ENCODE assay signal across 8 cellular contexts in the genomic region with DNA sequence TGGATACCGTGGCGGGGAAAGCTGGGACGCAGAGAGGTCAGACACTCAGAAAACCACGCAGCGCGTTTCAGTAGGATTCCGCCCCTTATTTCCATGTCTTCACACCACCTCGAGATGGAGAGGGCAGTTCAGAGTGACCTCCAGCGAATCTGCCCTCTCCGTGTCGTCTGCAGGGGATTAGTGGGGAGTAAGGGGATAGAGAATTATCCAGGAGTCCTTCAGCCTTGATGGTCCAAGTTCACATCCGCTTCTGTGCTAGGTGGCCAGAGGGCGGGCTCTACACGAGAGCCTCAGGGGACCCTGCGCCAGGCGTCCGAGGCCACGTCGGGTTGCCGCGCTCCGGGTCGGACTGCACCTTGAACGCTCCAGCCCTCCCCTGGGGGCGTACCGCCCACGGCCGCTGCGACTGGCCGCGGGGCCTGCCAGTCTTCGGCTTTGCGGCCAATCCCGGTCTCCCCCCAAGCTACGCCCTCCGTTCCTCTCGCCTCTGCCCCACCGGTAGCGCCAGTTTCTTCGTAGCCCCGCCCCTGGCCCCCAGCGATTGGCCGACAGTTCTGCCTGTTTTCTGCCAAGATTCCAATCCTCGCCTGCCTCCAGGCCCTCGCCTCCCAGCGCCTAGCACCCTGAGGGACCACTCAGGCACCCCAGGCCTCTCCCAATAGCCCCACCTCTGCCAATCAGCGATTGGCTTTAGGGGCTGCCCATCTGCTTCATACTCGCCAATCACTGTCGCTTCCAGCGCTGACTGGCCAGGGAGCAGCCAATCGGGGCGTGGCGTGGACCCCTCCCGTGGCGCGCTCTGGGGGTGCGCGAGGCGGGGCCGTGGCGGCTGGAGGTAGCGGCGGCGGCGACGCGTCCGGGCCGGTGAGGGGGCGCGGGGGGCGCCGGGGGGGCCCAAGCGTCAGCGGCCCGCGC.
DNase-seq lines count a peak whose midpoint lies in the region; ATAC-seq, FAIRE-seq and TF ChIP-seq lines count a peak whose summit lies in the region.

TSS of gene SLC25A42 (plus strand) at position 812 of the 915 bp plus-strand sequence. CDS start 32,131 bp downstream, outside the sequence.

- H3K4me3 ChIP-seq in AG09309 (ENCODE audit: control insufficient read depth, low read depth, low read length), result peak within 1 kb of the TSS; percentile 82

- DNase-seq in AG09309 (ENCODE audit: low read depth) (peak; percentile 99), NCI-H446 treated with DMSO at 0.1 percent for 48 hours (lab: John Stamatoyannopoulos, UW) (peak; percentile 99), cerebellar cortex (ENCODE audit: low spot score) (peak; percentile 100)
- peak; percentile 96 for DNase-seq in stimulated activated CD4-positive, alpha-beta T cell treated with anti-CD3 and anti-CD28 coated beads, Interleukin-12 subunit alpha, Interleukin-12 subunit beta, amount 100 ng/mL, for 4 hours

- no peak for TF ChIP-seq CTCF in AG09309 (IDR thresholded peaks at IDR 0.05; ENCODE audit: control insufficient read depth, insufficient read depth, low read depth, low read length, missing control alignments)

- FAIRE-seq in islet of Langerhans (lab: Jason Lieb, UNC), result peak; percentile 91

- ATAC-seq in GM19035 (IDR thresholded peaks at IDR 0.05; ENCODE audit: unreplicated experiment) (peak; percentile 91), HG03354 (IDR thresholded peaks at IDR 0.05; ENCODE audit: poor library complexity, severe bottlenecking, unreplicated experiment) (peak; percentile 92)
- ATAC-seq in activated CD4-positive, CD25-positive, alpha-beta regulatory T cell treated with anti-CD3 and anti-CD28 coated beads, Interleukin-2, amount 50 U/mL, for 24 hours, result peak; percentile 96 to 97

Comparison
In these comparisons a context has a peak if more than half of its experiments do, and no peak if none do; other contexts are left out.
1. Peak in every context shown above with its lines: DNase-seq, ATAC-seq and H3K4me3 ChIP-seq.